ENCODE assay signal across 19 cellular contexts in the genomic region with DNA sequence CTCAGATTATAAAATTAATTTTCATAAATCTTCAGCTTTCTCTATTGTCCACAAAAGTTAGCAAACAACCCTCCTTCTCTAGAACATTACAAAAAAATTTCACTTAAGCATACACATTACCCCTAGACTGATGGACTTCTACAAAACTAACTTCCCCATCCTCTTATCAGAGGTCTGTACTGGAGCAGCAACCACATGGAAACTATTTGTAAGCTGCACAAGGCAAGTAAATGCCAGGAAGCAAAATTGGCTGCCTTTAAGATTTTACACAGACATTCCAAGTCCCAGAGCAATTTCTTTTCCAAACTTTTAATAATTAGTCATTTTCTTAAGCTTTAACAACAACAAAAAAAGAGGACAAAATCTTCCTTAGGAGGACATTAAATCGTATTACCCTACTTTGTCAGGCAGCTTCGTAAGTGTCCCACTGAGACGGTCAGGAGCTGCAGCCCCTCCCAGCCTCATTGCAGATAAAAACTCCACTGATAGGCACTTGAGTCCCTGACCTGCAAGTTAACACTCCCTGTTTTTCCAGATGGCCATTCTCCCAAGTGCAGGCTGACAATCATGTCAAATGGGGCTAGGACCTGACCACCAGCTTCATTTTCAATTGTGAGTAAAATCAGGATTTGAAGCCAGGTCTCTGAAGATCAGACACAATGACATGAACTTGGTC.
DNase-seq lines count a peak whose midpoint lies in the region; ATAC-seq, FAIRE-seq and TF ChIP-seq lines count a peak whose summit lies in the region.
"Had no signal": no experiment of that assay in that cellular context is flagged by ENCODE, and none has a peak within 500 bp of the region (broad histone marks: within the 10 kb centered on the region; RNA-seq: fewer than 3 reads in every experiment).

No MANE protein-coding gene starts in this region.

- H3K4me1 ChIP-seq in SK-N-SH (ENCODE audit: control insufficient read depth in 1 of 2, insufficient read depth in 2 of 2, low read depth in 1 of 2, low read length in 1 of 2) (peaks cover 21 to 44% of the 10 kb centered on the region in 2 experiments), endodermal cell (ENCODE audit: control insufficient read depth, insufficient read depth, low read length) (peaks cover 28% of the 10 kb centered on the region), small intestine (ENCODE audit: control insufficient read depth in 2 of 2, insufficient read depth in 1 of 2, low read depth in 1 of 2, low read length in 1 of 2) (no peaks in the 10 kb centered on the region)
- H3K4me1 ChIP-seq: ascending aorta had no signal

- no peaks in the 10 kb centered on the region for H4K20me1 ChIP-seq in SK-N-SH (ENCODE audit: insufficient read depth)

- peak overlapping the region; percentile 32; the same call in 1 of the 2 replicates for H3K9ac ChIP-seq in SK-N-SH
- H3K9ac ChIP-seq in endodermal cell (ENCODE audit: extremely low read depth, low read length, poor library complexity, severe bottlenecking) = no peak overlapping the region
- H3K9ac ChIP-seq: KMS-11 had no signal

- peak; percentile 17 for ATAC-seq in left lobe of liver
- ATAC-seq in CD4-positive, alpha-beta T cell (ENCODE audit: poor library complexity) = no peak
- ATAC-seq: left colon, PC-3 had no signal

- DNase-seq in AG10803 (ENCODE audit: low read depth) (peak; percentile 9), SK-N-SH (peak; percentile 48), endodermal cell (peak; percentile 77), left lobe of liver (ENCODE audit: low spot score) (no peak), NCI-H1048 (lab: John Stamatoyannopoulos, UW) (no peak), small intestine (no peak), GM03348 (ENCODE audit: low spot score) (no peak)
- DNase-seq in CD4-positive, alpha-beta T cell = no peak
- DNase-seq: COR-L47; effector CD4-positive, alpha-beta T cell; GF-D8; left colon; NCI-H187; NCI-H524; PC-3; stomach had no signal

- peaks cover 48% of the 10 kb centered on the region for H3K4me1 Mint-ChIP-seq in endodermal cell
- no peaks in the 10 kb centered on the region for H3K4me1 Mint-ChIP-seq in CD4-positive, alpha-beta T cell (ENCODE audit: low read depth)

- H3K4me2 ChIP-seq in SK-N-SH = peak overlapping the region; percentile 65
- H3K4me2 ChIP-seq: KMS-11 had no signal

- TF ChIP-seq RAD21 in SK-N-SH (IDR thresholded peaks at IDR 0.05; ENCODE audit: low read length) = no peak

- H2AFZ ChIP-seq in SK-N-SH (ENCODE audit: low read depth) = peak overlapping the region; percentile 60; the same call in 1 of the 2 replicates

- CTCF ChIA-PET in SK-N-SH (lab: Yijun Ruan, JAX) = interaction anchor here (0.8 to 1.8 kb wide), 3 partner anchors 20 to 743 kb away, joined by 3 to 4 read pairs (median 3); no protein-coding TSS in a partner anchor
- CTCF ChIA-PET in CD4-positive, alpha-beta T cell (lab: Charles Lee) = interaction anchor here (1.5 kb wide), 1 partner anchor 23 kb away, joined by 3 read pairs; no protein-coding TSS in a partner anchor

- peak overlapping the region; percentile 65 for H3K27ac Mint-ChIP-seq in endodermal cell
- no peak overlapping the region for H3K27ac Mint-ChIP-seq in CD4-positive, alpha-beta T cell

- no peak for TF ChIP-seq CTCF in AG10803 (conservative IDR thresholded peaks at IDR 0.05; ENCODE audit: low read length)
- TF ChIP-seq CTCF in SK-N-SH (IDR thresholded peaks at IDR 0.05) = no peak
- TF ChIP-seq CTCF in endodermal cell (conservative IDR thresholded peaks at IDR 0.05) = no peak
- no peak for TF ChIP-seq CTCF in CD4-positive, alpha-beta T cell (IDR thresholded peaks at IDR 0.05)

- H3K27me3 ChIP-seq in SK-N-SH (ENCODE audit: insufficient read depth) (no peaks in the 10 kb centered on the region), endodermal cell (ENCODE audit: control insufficient read depth, insufficient read depth, low read length, poor library complexity, severe bottlenecking) (no peaks in the 10 kb centered on the region), small intestine (ENCODE audit: control insufficient read depth in 2 of 2, insufficient read depth in 2 of 2, low read length in 2 of 2) (no peaks in the 10 kb centered on the region)
- no peaks in the 10 kb centered on the region for H3K27me3 ChIP-seq in CD4-positive, alpha-beta T cell (ENCODE audit: control insufficient read depth, insufficient read depth, low read length)
- H3K27me3 ChIP-seq: ascending aorta, stomach had no signal

- H3K27ac ChIP-seq in SK-N-SH (ENCODE audit: low read depth in 2 of 2, low read length in 1 of 2) (peak overlapping the region; percentile 61 to 90), endodermal cell (ENCODE audit: low read depth, low read length) (no peak overlapping the region), small intestine (ENCODE audit: low read depth in 1 of 2, low read length in 1 of 2) (no peak overlapping the region)
- H3K27ac ChIP-seq in CD4-positive, alpha-beta T cell (ENCODE audit: low read depth, low read length) = no peak overlapping the region
- H3K27ac ChIP-seq: KMS-11 had no signal

- H3K27me3 Mint-ChIP-seq in endodermal cell (ENCODE audit: insufficient read depth) = no peaks in the 10 kb centered on the region
- H3K27me3 Mint-ChIP-seq in CD4-positive, alpha-beta T cell = peaks cover 9% of the 10 kb centered on the region

- peaks cover 4% of the 10 kb centered on the region for H3K36me3 Mint-ChIP-seq in endodermal cell (ENCODE audit: low read depth)
- no peaks in the 10 kb centered on the region for H3K36me3 Mint-ChIP-seq in CD4-positive, alpha-beta T cell (ENCODE audit: low read depth)

- POLR2A ChIA-PET in SK-N-SH (lab: Yijun Ruan, JAX) = no interaction called here
- POLR2A ChIA-PET in CD4-positive, alpha-beta T cell (lab: Charles Lee) = no interaction called here

- H3K9me2 ChIP-seq in SK-N-SH = no peaks in the 10 kb centered on the region

- no peak for FAIRE-seq in small intestine (lab: Jason Lieb, UNC)
- FAIRE-seq: GM19239 had no signal

- H3K36me3 ChIP-seq in SK-N-SH (replicated peaks in 1 of 2; ENCODE audit: control insufficient read depth in 1 of 2, insufficient read depth in 2 of 2, low read length in 1 of 2) = no peaks in the 10 kb centered on the region
- H3K36me3 ChIP-seq in endodermal cell (ENCODE audit: control insufficient read depth, insufficient read depth, low read length) = no peaks in the 10 kb centered on the region
- H3K36me3 ChIP-seq in small intestine (ENCODE audit: control insufficient read depth in 2 of 2, insufficient read depth in 2 of 2, low read length in 2 of 2) = no peaks in the 10 kb centered on the region
- H3K36me3 ChIP-seq: ascending aorta, stomach had no signal

- no peak overlapping the region for H3K4me3 Mint-ChIP-seq in endodermal cell
- no peak overlapping the region for H3K4me3 Mint-ChIP-seq in CD4-positive, alpha-beta T cell

- WGBS in SK-N-SH (ENCODE audit: low lambda C conversion rate) = 10% methylated on average over 3 of the region's 3 CpGs
- WGBS in endodermal cell (ENCODE audit: insufficient coverage in 1 of 2, insufficient read length in 1 of 2), 2 experiments = 11 to 20% methylated on average over 3 of the region's 3 CpGs
- 32 to 47% (median 38%) methylated on average over 3 of the region's 3 CpGs for WGBS in small intestine, 3 donors

- 0 out of 4 replicates have a peak, but pooled peaks have one; percentile 11 to 17 for TF ChIP-seq EP300 in SK-N-SH (IDR thresholded peaks at IDR 0.05; ENCODE audit: borderline replicate concordance in 1 of 2, low read depth in 1 of 2, low read length in 1 of 2)

- H3K4me3 ChIP-seq in AG10803 (ENCODE audit: low read length) (no peak overlapping the region), SK-N-SH (ENCODE audit: low read depth in 2 of 2, low read length in 1 of 2) (peak overlapping the region; percentile 9 to 42; a peak in 3 of 4 replicates), endodermal cell (ENCODE audit: low read length) (peak overlapping the region; percentile 16), small intestine (ENCODE audit: low read depth in 1 of 2, low read length in 2 of 2) (no peak overlapping the region)
- H3K4me3 ChIP-seq: stomach had no signal

- intact Hi-C loops in CD4-positive, alpha-beta T cell (cut with DNase I, micrococcal nuclease) = no loop called here

- H3K9me3 ChIP-seq in SK-N-SH (no peaks in the 10 kb centered on the region), endodermal cell (ENCODE audit: control insufficient read depth, low read length) (no peaks in the 10 kb centered on the region), small intestine (ENCODE audit: control insufficient read depth, low read depth) (no peaks in the 10 kb centered on the region)
- no peaks in the 10 kb centered on the region for H3K9me3 ChIP-seq in CD4-positive, alpha-beta T cell (ENCODE audit: control insufficient read depth, low read length)
- H3K9me3 ChIP-seq: ascending aorta, stomach had no signal

- H3K79me2 ChIP-seq in SK-N-SH (ENCODE audit: insufficient read depth) = no peaks in the 10 kb centered on the region

- H3F3A ChIP-seq in SK-N-SH (replicated peaks; ENCODE audit: insufficient read depth) = peaks cover 9% of the 10 kb centered on the region

- H3K9me3 Mint-ChIP-seq in endodermal cell = peaks cover 6% of the 10 kb centered on the region
- no peaks in the 10 kb centered on the region for H3K9me3 Mint-ChIP-seq in CD4-positive, alpha-beta T cell

TF ChIP-seq in SK-N-SH, 30 proteins besides CTCF, POLR2A, EP300 and RAD21 (continues in another document):
- peak; percentile 35 for TF ChIP-seq RCOR1 (IDR thresholded peaks at IDR 0.05; ENCODE audit: low read length)
- TF ChIP-seq, protein P1, sequence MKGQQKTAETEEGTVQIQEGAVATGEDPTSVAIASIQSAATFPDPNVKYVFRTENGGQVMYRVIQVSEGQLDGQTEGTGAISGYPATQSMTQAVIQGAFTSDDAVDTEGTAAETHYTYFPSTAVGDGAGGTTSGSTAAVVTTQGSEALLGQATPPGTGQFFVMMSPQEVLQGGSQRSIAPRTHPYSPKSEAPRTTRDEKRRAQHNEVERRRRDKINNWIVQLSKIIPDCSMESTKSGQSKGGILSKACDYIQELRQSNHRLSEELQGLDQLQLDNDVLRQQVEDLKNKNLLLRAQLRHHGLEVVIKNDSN (IDR thresholded peaks at IDR 0.05; ENCODE audit: borderline replicate concordance, low read depth) = no peak
- TF ChIP-seq TCF12 (IDR thresholded peaks at IDR 0.05) = peak; percentile 49
- TF ChIP-seq, protein P2, sequence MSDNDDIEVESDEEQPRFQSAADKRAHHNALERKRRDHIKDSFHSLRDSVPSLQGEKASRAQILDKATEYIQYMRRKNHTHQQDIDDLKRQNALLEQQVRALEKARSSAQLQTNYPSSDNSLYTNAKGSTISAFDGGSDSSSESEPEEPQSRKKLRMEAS (IDR thresholded peaks at IDR 0.05; ENCODE audit: low read depth) = peak; percentile 7; the same call in 1 of the 2 replicates
- TF ChIP-seq, protein P3, sequence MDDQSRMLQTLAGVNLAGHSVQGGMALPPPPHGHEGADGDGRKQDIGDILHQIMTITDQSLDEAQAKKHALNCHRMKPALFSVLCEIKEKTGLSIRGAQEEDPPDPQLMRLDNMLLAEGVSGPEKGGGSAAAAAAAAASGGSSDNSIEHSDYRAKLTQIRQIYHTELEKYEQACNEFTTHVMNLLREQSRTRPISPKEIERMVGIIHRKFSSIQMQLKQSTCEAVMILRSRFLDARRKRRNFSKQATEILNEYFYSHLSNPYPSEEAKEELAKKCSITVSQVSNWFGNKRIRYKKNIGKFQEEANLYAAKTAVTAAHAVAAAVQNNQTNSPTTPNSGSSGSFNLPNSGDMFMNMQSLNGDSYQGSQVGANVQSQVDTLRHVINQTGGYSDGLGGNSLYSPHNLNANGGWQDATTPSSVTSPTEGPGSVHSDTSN (IDR thresholded peaks at IDR 0.05) = 0 out of 2 replicates have a peak, but pooled peaks have one; percentile 12

Comparison
In these comparisons a context has a peak if more than half of its experiments do, and no peak if none do; other contexts are left out.
1. DNase-seq: peak in AG10803 (single experiment), SK-N-SH (single experiment) and endodermal cell (single experiment); none in left lobe of liver (single experiment), NCI-H1048 (single experiment), CD4-positive, alpha-beta T cell (0 of 10), small intestine (single experiment) and GM03348 (single experiment).
2. H3K4me3 ChIP-seq: peak in SK-N-SH (2 of 2) and endodermal cell (single experiment); none in AG10803 (single experiment) and small intestine (0 of 2).
3. H3K27ac ChIP-seq: peak in SK-N-SH (2 of 2); none in endodermal cell (single experiment), CD4-positive, alpha-beta T cell (single experiment) and small intestine (0 of 2).